Comparison of ENCODE assay signal across 17 cellular contexts in the genomic region with DNA sequence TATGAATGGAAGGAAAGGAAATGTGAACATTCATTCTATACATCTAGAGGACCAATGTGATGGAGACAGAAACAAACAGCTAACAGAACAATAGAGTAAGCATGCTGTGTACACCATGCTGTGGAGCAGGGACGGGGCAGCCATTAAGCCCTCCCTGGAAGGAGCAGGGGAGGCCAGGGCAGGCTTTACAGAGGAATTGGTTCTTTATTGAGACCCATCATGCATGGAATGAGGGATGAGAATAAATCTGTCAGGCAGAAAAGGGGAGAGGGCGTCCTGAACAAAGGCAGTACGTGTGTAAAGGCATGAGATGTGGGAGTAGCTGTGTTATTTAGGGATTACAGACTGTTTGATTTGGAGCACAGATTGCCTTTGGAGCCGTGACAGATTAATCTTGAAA.
"Had no signal": no experiment of that assay in that cellular context is flagged by ENCODE, and none has a peak within 500 bp of the region (broad histone marks: within the 10 kb centered on the region; RNA-seq: fewer than 3 reads in every experiment).

No MANE protein-coding gene starts in this region.

- H3K4me3 ChIP-seq: heart left ventricle, left lung, thyroid gland, uterus had no signal

- H3K27me3 Mint-ChIP-seq: activated CD4-positive, alpha-beta T cell treated with anti-CD3 and anti-CD28 coated beads for 36 hours; memory B cell had no signal

- H3K27me3 ChIP-seq: heart left ventricle, left lung, thyroid gland, uterus had no signal

- H3K4me1 ChIP-seq: thyroid gland, uterus had no signal

- H3K27ac ChIP-seq: left lung, thyroid gland had no signal

- H3K27ac Mint-ChIP-seq: activated CD4-positive, alpha-beta T cell treated with anti-CD3 and anti-CD28 coated beads for 36 hours; activated CD8-positive, alpha-beta T cell treated with anti-CD3 and anti-CD28 coated beads, Interleukin-2, amount 10 ng/mL, durations not matched to agents 7 days and 5 days; activated T-helper 1 cell treated with anti-CD3 and anti-CD28 coated beads, Interleukin-12 subunit alpha, Interleukin-12 subunit beta, Interleukin-2, Interleukin-4 antibody, amounts not matched to agents 30 ng/mL and 10 ng/mL and 1 ng/mL, durations not matched to agents 14 hours and 24 hours and 36 hours; memory B cell; nephron had no signal

- H3K9me3 Mint-ChIP-seq: activated T-helper 1 cell treated with anti-CD3 and anti-CD28 coated beads, Interleukin-12 subunit alpha, Interleukin-12 subunit beta, Interleukin-2, Interleukin-4 antibody, amounts not matched to agents 30 ng/mL and 10 ng/mL and 1 ng/mL, durations not matched to agents 14 hours and 24 hours and 36 hours; memory B cell; nephron had no signal

- FAIRE-seq: frontal cortex, islet of Langerhans, small intestine had no signal

- H3K9me3 ChIP-seq: heart left ventricle, left lung, thyroid gland, uterus had no signal

- H3K4me3 Mint-ChIP-seq: activated CD4-positive, alpha-beta T cell treated with anti-CD3 and anti-CD28 coated beads for 36 hours; activated CD8-positive, alpha-beta T cell treated with anti-CD3 and anti-CD28 coated beads, Interleukin-2, amount 10 ng/mL, durations not matched to agents 7 days and 5 days; activated T-helper 1 cell treated with anti-CD3 and anti-CD28 coated beads, Interleukin-12 subunit alpha, Interleukin-12 subunit beta, Interleukin-2, Interleukin-4 antibody, amounts not matched to agents 30 ng/mL and 10 ng/mL and 1 ng/mL, durations not matched to agents 14 hours and 24 hours and 36 hours; memory B cell; nephron had no signal

- H3K4me1 Mint-ChIP-seq: nephron had no signal

- H3K36me3 ChIP-seq: thyroid gland, uterus had no signal

- DNase-seq: activated CD4-positive, alpha-beta T cell treated with anti-CD3 and anti-CD28 coated beads for 36 hours; activated CD8-positive, alpha-beta T cell treated with anti-CD3 and anti-CD28 coated beads, Interleukin-2, amount 10 ng/mL, durations not matched to agents 7 days and 5 days; activated naive CD4-positive, alpha-beta T cell treated with Interleukin-2 at 50 U/mL for 16 hours; central memory CD4-positive, alpha-beta T cell; cortex of kidney; effector memory CD4-positive, alpha-beta T cell; heart left ventricle; left lung; small intestine; T1000; thyroid gland; uterus had no signal
